ENCODE assay signal across 1 cellular context in genomic region chr3:71247221-71247947, GRCh38.
A peak's percentile ranks its signal among the peaks of the same experiment; 100 is the strongest.
TF ChIP-seq lines count a peak whose summit lies in the region.

No MANE protein-coding gene starts in this region.

TF ChIP-seq in HEK293, 187 proteins besides CTCF, POLR2A, EP300 and RAD21 (continued from another document):
- TF ChIP-seq, protein P1, sequence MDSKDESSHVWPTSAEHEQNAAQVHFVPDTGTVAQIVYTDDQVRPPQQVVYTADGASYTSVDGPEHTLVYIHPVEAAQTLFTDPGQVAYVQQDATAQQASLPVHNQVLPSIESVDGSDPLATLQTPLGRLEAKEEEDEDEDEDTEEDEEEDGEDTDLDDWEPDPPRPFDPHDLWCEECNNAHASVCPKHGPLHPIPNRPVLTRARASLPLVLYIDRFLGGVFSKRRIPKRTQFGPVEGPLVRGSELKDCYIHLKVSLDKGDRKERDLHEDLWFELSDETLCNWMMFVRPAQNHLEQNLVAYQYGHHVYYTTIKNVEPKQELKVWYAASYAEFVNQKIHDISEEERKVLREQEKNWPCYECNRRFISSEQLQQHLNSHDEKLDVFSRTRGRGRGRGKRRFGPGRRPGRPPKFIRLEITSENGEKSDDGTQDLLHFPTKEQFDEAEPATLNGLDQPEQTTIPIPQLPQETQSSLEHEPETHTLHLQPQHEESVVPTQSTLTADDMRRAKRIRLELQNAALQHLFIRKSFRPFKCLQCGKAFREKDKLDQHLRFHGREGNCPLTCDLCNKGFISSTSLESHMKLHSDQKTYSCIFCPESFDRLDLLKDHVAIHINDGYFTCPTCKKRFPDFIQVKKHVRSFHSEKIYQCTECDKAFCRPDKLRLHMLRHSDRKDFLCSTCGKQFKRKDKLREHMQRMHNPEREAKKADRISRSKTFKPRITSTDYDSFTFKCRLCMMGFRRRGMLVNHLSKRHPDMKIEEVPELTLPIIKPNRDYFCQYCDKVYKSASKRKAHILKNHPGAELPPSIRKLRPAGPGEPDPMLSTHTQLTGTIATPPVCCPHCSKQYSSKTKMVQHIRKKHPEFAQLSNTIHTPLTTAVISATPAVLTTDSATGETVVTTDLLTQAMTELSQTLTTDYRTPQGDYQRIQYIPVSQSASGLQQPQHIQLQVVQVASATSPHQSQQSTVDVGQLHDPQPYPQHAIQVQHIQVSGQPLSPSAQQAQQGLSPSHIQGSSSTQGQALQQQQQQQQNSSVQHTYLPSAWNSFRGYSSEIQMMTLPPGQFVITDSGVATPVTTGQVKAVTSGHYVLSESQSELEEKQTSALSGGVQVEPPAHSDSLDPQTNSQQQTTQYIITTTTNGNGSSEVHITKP (tag by site-specific recombination; IDR thresholded peaks at IDR 0.05) = peak; percentile 98
- TF ChIP-seq ZNF248 (tag by site-specific recombination; IDR thresholded peaks at IDR 0.05) = no peak
- TF ChIP-seq ZNF513 (tag by site-specific recombination; IDR thresholded peaks at IDR 0.05) = no peak
- TF ChIP-seq BCL11B (tag by site-specific recombination; IDR thresholded peaks at IDR 0.05; ENCODE audit: low read depth) = no peak
- no peak for TF ChIP-seq ZNF112 (tag by site-specific recombination; IDR thresholded peaks at IDR 0.05)
- peak; percentile 65 for TF ChIP-seq SP2 (tag by site-specific recombination; IDR thresholded peaks at IDR 0.05)
- TF ChIP-seq OSR2 (tag by site-specific recombination; IDR thresholded peaks at IDR 0.05) = no peak
- TF ChIP-seq KLF1 (tag by site-specific recombination; IDR thresholded peaks at IDR 0.05) = peak; percentile 23; the same call in 1 of the 2 replicates
- TF ChIP-seq WT1 (tag by site-specific recombination; IDR thresholded peaks at IDR 0.05) = no peak
- no peak for TF ChIP-seq ZNF548 (tag by site-specific recombination; IDR thresholded peaks at IDR 0.05)
- TF ChIP-seq, protein P2, sequence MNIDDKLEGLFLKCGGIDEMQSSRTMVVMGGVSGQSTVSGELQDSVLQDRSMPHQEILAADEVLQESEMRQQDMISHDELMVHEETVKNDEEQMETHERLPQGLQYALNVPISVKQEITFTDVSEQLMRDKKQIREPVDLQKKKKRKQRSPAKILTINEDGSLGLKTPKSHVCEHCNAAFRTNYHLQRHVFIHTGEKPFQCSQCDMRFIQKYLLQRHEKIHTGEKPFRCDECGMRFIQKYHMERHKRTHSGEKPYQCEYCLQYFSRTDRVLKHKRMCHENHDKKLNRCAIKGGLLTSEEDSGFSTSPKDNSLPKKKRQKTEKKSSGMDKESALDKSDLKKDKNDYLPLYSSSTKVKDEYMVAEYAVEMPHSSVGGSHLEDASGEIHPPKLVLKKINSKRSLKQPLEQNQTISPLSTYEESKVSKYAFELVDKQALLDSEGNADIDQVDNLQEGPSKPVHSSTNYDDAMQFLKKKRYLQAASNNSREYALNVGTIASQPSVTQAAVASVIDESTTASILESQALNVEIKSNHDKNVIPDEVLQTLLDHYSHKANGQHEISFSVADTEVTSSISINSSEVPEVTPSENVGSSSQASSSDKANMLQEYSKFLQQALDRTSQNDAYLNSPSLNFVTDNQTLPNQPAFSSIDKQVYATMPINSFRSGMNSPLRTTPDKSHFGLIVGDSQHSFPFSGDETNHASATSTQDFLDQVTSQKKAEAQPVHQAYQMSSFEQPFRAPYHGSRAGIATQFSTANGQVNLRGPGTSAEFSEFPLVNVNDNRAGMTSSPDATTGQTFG (tag by site-specific recombination; IDR thresholded peaks at IDR 0.05; ENCODE audit: borderline replicate concordance) = no peak
- no peak for TF ChIP-seq HIC1 (tag by site-specific recombination; IDR thresholded peaks at IDR 0.05)
- no peak for TF ChIP-seq ZNF23 (tag by site-specific recombination; IDR thresholded peaks at IDR 0.05; ENCODE audit: borderline replicate concordance)
- peak; percentile 81; the same call in 1 of the 2 replicates for TF ChIP-seq ZBTB17 (tag by site-specific recombination; IDR thresholded peaks at IDR 0.05)
- TF ChIP-seq, protein P3, sequence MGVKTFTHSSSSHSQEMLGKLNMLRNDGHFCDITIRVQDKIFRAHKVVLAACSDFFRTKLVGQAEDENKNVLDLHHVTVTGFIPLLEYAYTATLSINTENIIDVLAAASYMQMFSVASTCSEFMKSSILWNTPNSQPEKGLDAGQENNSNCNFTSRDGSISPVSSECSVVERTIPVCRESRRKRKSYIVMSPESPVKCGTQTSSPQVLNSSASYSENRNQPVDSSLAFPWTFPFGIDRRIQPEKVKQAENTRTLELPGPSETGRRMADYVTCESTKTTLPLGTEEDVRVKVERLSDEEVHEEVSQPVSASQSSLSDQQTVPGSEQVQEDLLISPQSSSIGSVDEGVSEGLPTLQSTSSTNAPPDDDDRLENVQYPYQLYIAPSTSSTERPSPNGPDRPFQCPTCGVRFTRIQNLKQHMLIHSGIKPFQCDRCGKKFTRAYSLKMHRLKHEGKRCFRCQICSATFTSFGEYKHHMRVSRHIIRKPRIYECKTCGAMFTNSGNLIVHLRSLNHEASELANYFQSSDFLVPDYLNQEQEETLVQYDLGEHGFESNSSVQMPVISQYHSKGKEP (tag by site-specific recombination; IDR thresholded peaks at IDR 0.05) = no peak
- no peak for TF ChIP-seq ZIC2 (tag by site-specific recombination; IDR thresholded peaks at IDR 0.05)
- no peak for TF ChIP-seq EGR2 (tag by site-specific recombination; IDR thresholded peaks at IDR 0.05; ENCODE audit: low read depth)
- TF ChIP-seq ZNF280C (tag by site-specific recombination; IDR thresholded peaks at IDR 0.05) = no peak
- no peak for TF ChIP-seq ZNF169 (tag by site-specific recombination; IDR thresholded peaks at IDR 0.05)
